Comparison of ENCODE assay signal across 8 cellular contexts in genomic region chr15:67080118-67080899, GRCh38. TPM values are rescaled to one million over a fixed set of nuclear protein-coding genes. Genes with fewer than 3 reads are reported as not detected.
DNase-seq lines count a peak whose midpoint lies in the region; ATAC-seq and TF ChIP-seq lines count a peak whose summit lies in the region.

No MANE protein-coding gene starts in this region.

- ATAC-seq in HCT116 (no peak), heart left ventricle (peak; percentile 55 to 80 (median 72)), HG03439 (IDR thresholded peaks at IDR 0.05; ENCODE audit: unreplicated experiment) (no peak), GM21526 (IDR thresholded peaks at IDR 0.05; ENCODE audit: low FRiP score, unreplicated experiment) (no peak)
- ATAC-seq in stimulated activated memory B cell treated with anti-CD40 and anti-IgM and Interleukin-4, amounts not matched to agents 10 μg/mL and 1 μg/mL and 100 μg/mL, for 72 hours = no peak

- no peaks in the 10 kb centered on the region for H3K9me2 ChIP-seq in HCT116 (ENCODE audit: insufficient read depth)

- peaks cover 90% of the 10 kb centered on the region for H3K36me3 Mint-ChIP-seq in activated CD4-positive, alpha-beta memory T cell treated with anti-CD3 and anti-CD28 coated beads, Interleukin-2, amount 10 ng/mL, durations not matched to agents 7 days and 5 days (ENCODE audit: low read depth)
- no peaks in the 10 kb centered on the region for H3K36me3 Mint-ChIP-seq in stimulated activated memory B cell treated with anti-CD40 and anti-IgM and Interleukin-4, amounts not matched to agents 10 μg/mL and 1 μg/mL and 100 μg/mL, for 72 hours

- CTCF ChIA-PET in HCT116 (lab: Charles Lee) = interaction anchor here (0.7 to 1.3 kb wide), 3 partner anchors 8 to 132 kb away, joined by 3 read pairs; no protein-coding TSS in a partner anchor
- CTCF ChIA-PET in activated CD4-positive, alpha-beta memory T cell treated with anti-CD3 and anti-CD28 coated beads, Interleukin-2, amount 10 ng/mL, durations not matched to agents 7 days and 5 days (lab: Charles Lee) = interaction anchor here (0.7 to 5.2 kb wide), 5 partner anchors 10 to 132 kb away, joined by 3 to 51 read pairs (median 5); partner anchors contain the start of gene SMAD3

- peaks cover 99% of the 10 kb centered on the region for H3K79me2 ChIP-seq in HCT116 (ENCODE audit: insufficient read depth, low read length)

- no peak overlapping the region for H2AFZ ChIP-seq in HCT116 (ENCODE audit: low read depth, low read length, poor library complexity, severe bottlenecking)

- no peaks in the 10 kb centered on the region for H3K27me3 ChIP-seq in HCT116 (ENCODE audit: insufficient read depth, low read length)
- H3K27me3 ChIP-seq in heart left ventricle = no peaks in the 10 kb centered on the region

- H3K4me1 ChIP-seq in HCT116 (ENCODE audit: control insufficient read depth in 1 of 2, insufficient read depth in 2 of 2, low read length in 2 of 2) = peaks cover 74 to 96% of the 10 kb centered on the region in 2 experiments
- peaks cover 5 to 92% (median 70%) of the 10 kb centered on the region in 12 donors for H3K4me1 ChIP-seq in heart left ventricle

- intact Hi-C loops in HCT116 (cut with micrococcal nuclease) = no loop called here
- intact Hi-C loops in heart left ventricle (cut with DNase I) = no loop called here

- H3K4me3 Mint-ChIP-seq in activated CD4-positive, alpha-beta memory T cell treated with anti-CD3 and anti-CD28 coated beads, Interleukin-2, amount 10 ng/mL, durations not matched to agents 7 days and 5 days = no peak overlapping the region
- peak overlapping the region; percentile 37 for H3K4me3 Mint-ChIP-seq in stimulated activated memory B cell treated with anti-CD40 and anti-IgM and Interleukin-4, amounts not matched to agents 10 μg/mL and 1 μg/mL and 100 μg/mL, for 72 hours

- H3K27me3 Mint-ChIP-seq in activated CD4-positive, alpha-beta memory T cell treated with anti-CD3 and anti-CD28 coated beads, Interleukin-2, amount 10 ng/mL, durations not matched to agents 7 days and 5 days = no peaks in the 10 kb centered on the region
- H3K27me3 Mint-ChIP-seq in stimulated activated memory B cell treated with anti-CD40 and anti-IgM and Interleukin-4, amounts not matched to agents 10 μg/mL and 1 μg/mL and 100 μg/mL, for 72 hours = no peaks in the 10 kb centered on the region

- TF ChIP-seq RAD21 in HCT116 (IDR thresholded peaks at IDR 0.05; ENCODE audit: low read depth) = no peak

- H4K20me1 ChIP-seq in HCT116 (ENCODE audit: insufficient read depth) = no peaks in the 10 kb centered on the region; the same call in 1 of the 2 replicates

- H3K9me3 ChIP-seq in HCT116 (ENCODE audit: control insufficient read depth in 1 of 2, insufficient read depth in 1 of 2, low read depth in 1 of 2, low read length in 2 of 2) = no peaks in the 10 kb centered on the region
- no peaks in the 10 kb centered on the region for H3K9me3 ChIP-seq in heart left ventricle

- POLR2A ChIA-PET in HCT116 (lab: Charles Lee) = no interaction called here
- POLR2A ChIA-PET in activated CD4-positive, alpha-beta memory T cell treated with anti-CD3 and anti-CD28 coated beads, Interleukin-2, amount 10 ng/mL, durations not matched to agents 7 days and 5 days (lab: Charles Lee) = interaction anchor here (0.7 to 13.0 kb wide), 8 partner anchors 12 to 174 kb away, joined by 3 to 374 read pairs (median 4); partner anchors contain the start of genes AAGAB, IQCH and SMAD3

- peak overlapping the region; percentile 7 for H3K4me2 ChIP-seq in HCT116 (ENCODE audit: low read length)

- no peak for TF ChIP-seq CTCF in HCT116 (IDR thresholded peaks at IDR 0.05 in 2 of 3, conservative IDR thresholded peaks at IDR 0.05 in 1 of 3; ENCODE audit: borderline replicate concordance in 1 of 3, insufficient read depth in 1 of 3, low read depth in 2 of 3, low read length in 2 of 3)
- no peak for TF ChIP-seq CTCF in heart left ventricle (IDR thresholded peaks at IDR 0.05)

- RAD21 ChIA-PET in HCT116 (lab: Charles Lee; ENCODE audit: low non-redundant PET in 1 of 2, low total read pairs in 2 of 2, uncharacterized antibody in 2 of 2, unreplicated experiment in 2 of 2) = interaction anchor here in 1 of 2 experiments (0.6 kb wide), 1 partner anchor 84 kb away, joined by 4 read pairs; no protein-coding TSS in a partner anchor

- H3K9me3 Mint-ChIP-seq in activated CD4-positive, alpha-beta memory T cell treated with anti-CD3 and anti-CD28 coated beads, Interleukin-2, amount 10 ng/mL, durations not matched to agents 7 days and 5 days = no peaks in the 10 kb centered on the region
- H3K9me3 Mint-ChIP-seq in stimulated activated memory B cell treated with anti-CD40 and anti-IgM and Interleukin-4, amounts not matched to agents 10 μg/mL and 1 μg/mL and 100 μg/mL, for 72 hours = no peaks in the 10 kb centered on the region

- no peak for DNase-seq in HCT116 (ENCODE audit: low read depth, low spot score)
- no peak for DNase-seq in activated CD4-positive, alpha-beta memory T cell treated with anti-CD3 and anti-CD28 coated beads, Interleukin-2, amount 10 ng/mL, durations not matched to agents 7 days and 5 days
- DNase-seq in heart left ventricle = peak in 3 of 5 donors; percentile 50 to 52 (median 51)
- no peak for DNase-seq in NCI-H128 (lab: John Stamatoyannopoulos, UW; ENCODE audit: unreplicated experiment)
- DNase-seq in NCI-H526 (lab: John Stamatoyannopoulos, UW) = no peak

- no peak overlapping the region for H3K9ac ChIP-seq in HCT116 (ENCODE audit: low read length)

- H3K4me3 ChIP-seq in HCT116 (replicated peaks in 1 of 2; ENCODE audit: low read depth in 1 of 2, low read length in 2 of 2) (no peak overlapping the region), heart left ventricle (peak overlapping the region in 4 of 12 donors; percentile 1 to 25 (median 10))

- WGBS in heart left ventricle, 4 donors = 47 to 63% (median 50%) methylated on average over 12 of the region's 12 CpGs

- H3K27ac Mint-ChIP-seq in activated CD4-positive, alpha-beta memory T cell treated with anti-CD3 and anti-CD28 coated beads, Interleukin-2, amount 10 ng/mL, durations not matched to agents 7 days and 5 days = peak overlapping the region; percentile 95
- no peak overlapping the region for H3K27ac Mint-ChIP-seq in stimulated activated memory B cell treated with anti-CD40 and anti-IgM and Interleukin-4, amounts not matched to agents 10 μg/mL and 1 μg/mL and 100 μg/mL, for 72 hours

- H3K4me1 Mint-ChIP-seq in activated CD4-positive, alpha-beta memory T cell treated with anti-CD3 and anti-CD28 coated beads, Interleukin-2, amount 10 ng/mL, durations not matched to agents 7 days and 5 days = peaks cover 96% of the 10 kb centered on the region
- H3K4me1 Mint-ChIP-seq in stimulated activated memory B cell treated with anti-CD40 and anti-IgM and Interleukin-4, amounts not matched to agents 10 μg/mL and 1 μg/mL and 100 μg/mL, for 72 hours = peaks cover 96% of the 10 kb centered on the region

- H3K36me3 ChIP-seq in HCT116 (ENCODE audit: control insufficient read depth in 1 of 2, insufficient read depth in 2 of 2, low read length in 2 of 2) (peaks cover 0 to 59% of the 10 kb centered on the region in 2 experiments; a peak in 2 of 4 replicates), heart left ventricle (no peaks in the 10 kb centered on the region)

- TF ChIP-seq POLR2A in HCT116 (IDR thresholded peaks at IDR 0.05; ENCODE audit: borderline replicate concordance, extremely low read depth, insufficient read depth, insufficient read length) = no peak
- TF ChIP-seq POLR2A in heart left ventricle (IDR thresholded peaks at IDR 0.05) = no peak

- peak overlapping the region; percentile 48 for H3K27ac ChIP-seq in HCT116 (ENCODE audit: low read depth, low read length)
- H3K27ac ChIP-seq in heart left ventricle = peak overlapping the region; percentile 10 to 78 (median 61)

- no TSS peak for BruUV-seq in HCT116 (replicated peaks; lab: Mats Ljungman, UMichigan)

TF ChIP-seq in HCT116, 20 proteins besides CTCF, POLR2A, EP300 and RAD21:
- TF ChIP-seq SP1 (IDR thresholded peaks at IDR 0.05; ENCODE audit: low read depth) (no peak), POLR2AphosphoS5 (IDR thresholded peaks at IDR 0.05; ENCODE audit: low read depth, low read length) (0 out of 2 replicates have a peak, but pooled peaks have one; percentile 17), TCF7L2 (IDR thresholded peaks at IDR 0.05; ENCODE audit: borderline replicate concordance, extremely low read depth, insufficient read depth, insufficient read length) (peak; percentile 85)
TF ChIP-seq in HCT116: peak in this region for 2.

RNA-seq across cellular contexts. Expression of gene SMAD3, which starts 14.9 kb away (rescaled TPM):
- total RNA-seq in HCT116 (2021; ENCODE audit: unreplicated experiment) = 89.2 TPM
- polyA plus RNA-seq in HCT116 (2012) = 54.4 and 57.6 TPM in 2 replicates
- 100 to 1,000 TPM; 145 to 148 TPM for total RNA-seq in activated CD4-positive, alpha-beta memory T cell treated with anti-CD3 and anti-CD28 coated beads, Interleukin-2, amount 10 ng/mL, durations not matched to agents 7 days and 5 days
- total RNA-seq in heart left ventricle = 10 to 100 TPM; 12.1 to 34.3 (median 16.3) TPM
- polyA plus RNA-seq in heart left ventricle = 1 to 10 TPM; 5.6 to 9.8 TPM

Comparison
In these comparisons a context has a peak if more than half of its experiments do, and no peak if none do; other contexts are left out.
1. ATAC-seq: peak in heart left ventricle (4 of 4); none in HCT116 (single experiment), stimulated activated memory B cell treated with anti-CD40 and anti-IgM and Interleukin-4, amounts not matched to agents 10 μg/mL and 1 μg/mL and 100 μg/mL, for 72 hours (single experiment), HG03439 (single experiment) and GM21526 (single experiment).
2. DNase-seq: peak in heart left ventricle (3 of 5); none in HCT116 (single experiment), activated CD4-positive, alpha-beta memory T cell treated with anti-CD3 and anti-CD28 coated beads, Interleukin-2, amount 10 ng/mL, durations not matched to agents 7 days and 5 days (single experiment), NCI-H128 (single experiment) and NCI-H526 (0 of 2).